In the genomic region with DNA sequence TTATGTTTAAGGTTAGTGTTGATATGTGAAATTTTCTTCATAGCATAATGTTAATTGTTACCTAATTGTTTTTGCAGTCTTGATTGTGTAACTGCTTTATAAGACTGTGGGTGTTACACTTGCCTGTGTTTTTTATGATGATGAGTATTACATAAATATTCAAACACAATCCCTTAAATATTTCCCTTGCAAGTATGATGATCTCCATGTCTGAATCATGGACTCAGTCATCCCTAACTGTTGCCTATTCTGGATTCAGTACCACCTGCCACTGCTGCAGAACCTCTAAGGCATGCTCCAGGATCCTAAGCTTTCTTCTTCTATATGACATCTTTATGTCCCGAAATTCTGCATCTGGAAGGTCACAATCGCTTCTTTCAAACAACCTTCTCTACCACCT, we compare ENCODE assay signal across 33 cellular contexts.
"Had no signal": no experiment of that assay in that cellular context is flagged by ENCODE, and none has a peak within 500 bp of the region (broad histone marks: within the 10 kb centered on the region; RNA-seq: fewer than 3 reads in every experiment).

No MANE protein-coding gene starts in this region.

- H3K4me3 ChIP-seq: ascending aorta, MG63, Peyer's patch, SJSA1 had no signal

- DNase-seq: activated CD4-positive, alpha-beta T cell treated with anti-CD3 and anti-CD28 coated beads, Interleukin-2, amount 10 ng/mL, durations not matched to agents 24 days and 14 days; activated CD4-positive, alpha-beta T cell treated with anti-CD3 and anti-CD28 coated beads, Interleukin-2, amount 50 U/mL, for 4 hours; activated CD8-positive, alpha-beta T cell treated with anti-CD3 and anti-CD28 coated beads for 36 hours; activated effector memory CD4-positive, alpha-beta T cell treated with anti-CD3 and anti-CD28 coated beads, Interleukin-2, amount 50 U/mL, for 16 hours; activated naive CD4-positive, alpha-beta T cell; activated naive CD4-positive, alpha-beta T cell treated with anti-CD3 and anti-CD28 coated beads, Interleukin-2, amount 50 U/mL, for 16 hours; activated naive CD8-positive, alpha-beta T cell treated with anti-CD3 and anti-CD28 coated beads for 36 hours; activated T-cell treated with anti-CD3 and anti-CD28 coated beads, Interleukin-2, amount 50 U/mL, for 1 hour; activated T-cell treated with anti-CD3 and anti-CD28 coated beads, Interleukin-2, amount 50 U/mL, for 72 hours; amygdala; caudate nucleus; cerebellar nuclear complex; MG63; MV-4-11; NCI-H1092; NCI-H146; NCI-H187; NCI-H2029 treated with DMSO at 0.1 percent for 48 hours; NCI-H2171 treated with DMSO at 0.1 percent for 48 hours; NCI-H2227 treated with DMSO at 0.1 percent for 48 hours; NCI-H446; NCI-H524; NK-92 treated with Interleukin-12 subunit alpha and Interleukin-12 subunit beta, amount 100 ng/mL, for 24 hours; PC-3; Peyer's patch; RPMI8226; SHP77 treated with DMSO at 0.1 percent for 48 hours; SK-N-SH had no signal

- H3K36me3 ChIP-seq: ascending aorta, MG63, Peyer's patch, SJSA1 had no signal

- H3K9me3 ChIP-seq: ascending aorta, MG63, Peyer's patch, SJSA1, SK-N-SH had no signal

- H3K9me3 Mint-ChIP-seq: activated CD4-positive, alpha-beta T cell treated with anti-CD3 and anti-CD28 coated beads, Interleukin-2, amount 10 ng/mL, durations not matched to agents 24 days and 14 days; activated CD8-positive, alpha-beta T cell treated with anti-CD3 and anti-CD28 coated beads for 36 hours; activated naive CD8-positive, alpha-beta T cell treated with anti-CD3 and anti-CD28 coated beads for 36 hours; activated T-helper 17 cell treated with anti-CD3 and anti-CD28 coated beads, Interleukin-2, amount 50 U/mL, for 72 hours; T-helper 1 cell treated with Interleukin-12 subunit alpha and Interleukin-12 subunit beta and Interleukin-4 antibody, amounts not matched to agents 30 μg/mL and 1 μg/mL, for 36 hours had no signal

- H3K4me1 ChIP-seq: ascending aorta, Peyer's patch, SJSA1 had no signal

- H3K27ac Mint-ChIP-seq: activated CD4-positive, alpha-beta T cell treated with anti-CD3 and anti-CD28 coated beads, Interleukin-2, amount 10 ng/mL, durations not matched to agents 24 days and 14 days; activated CD8-positive, alpha-beta T cell treated with anti-CD3 and anti-CD28 coated beads for 36 hours; activated naive CD8-positive, alpha-beta T cell treated with anti-CD3 and anti-CD28 coated beads for 36 hours; activated T-cell treated with anti-CD3 and anti-CD28 coated beads, Interleukin-2, amount 50 U/mL, for 72 hours; activated T-helper 17 cell treated with anti-CD3 and anti-CD28 coated beads, Interleukin-2, amount 50 U/mL, for 72 hours; T-helper 1 cell treated with Interleukin-12 subunit alpha and Interleukin-12 subunit beta and Interleukin-4 antibody, amounts not matched to agents 30 μg/mL and 1 μg/mL, for 36 hours; T-helper 2 cell treated with Interferon-gamma antibody and Interleukin-4, amounts not matched to agents 5 μg/mL and 100 μg/mL, for 36 hours had no signal

- H3K4me3 Mint-ChIP-seq: activated CD4-positive, alpha-beta T cell treated with anti-CD3 and anti-CD28 coated beads, Interleukin-2, amount 10 ng/mL, durations not matched to agents 24 days and 14 days; activated CD8-positive, alpha-beta T cell treated with anti-CD3 and anti-CD28 coated beads for 36 hours; activated naive CD8-positive, alpha-beta T cell treated with anti-CD3 and anti-CD28 coated beads for 36 hours; activated T-cell treated with anti-CD3 and anti-CD28 coated beads, Interleukin-2, amount 50 U/mL, for 72 hours; activated T-helper 17 cell treated with anti-CD3 and anti-CD28 coated beads, Interleukin-2, amount 50 U/mL, for 72 hours; T-helper 1 cell treated with Interleukin-12 subunit alpha and Interleukin-12 subunit beta and Interleukin-4 antibody, amounts not matched to agents 30 μg/mL and 1 μg/mL, for 36 hours; T-helper 2 cell treated with Interferon-gamma antibody and Interleukin-4, amounts not matched to agents 5 μg/mL and 100 μg/mL, for 36 hours had no signal

- H3K27me3 ChIP-seq: ascending aorta, MG63, Peyer's patch, SJSA1 had no signal

- H3K4me2 ChIP-seq: SK-N-SH had no signal

- H3K27ac ChIP-seq: ascending aorta, Peyer's patch, SJSA1 had no signal

- H3K4me1 Mint-ChIP-seq: activated CD4-positive, alpha-beta T cell treated with anti-CD3 and anti-CD28 coated beads, Interleukin-2, amount 10 ng/mL, durations not matched to agents 24 days and 14 days; activated naive CD8-positive, alpha-beta T cell treated with anti-CD3 and anti-CD28 coated beads for 36 hours; activated T-helper 17 cell treated with anti-CD3 and anti-CD28 coated beads, Interleukin-2, amount 50 U/mL, for 72 hours had no signal

- H3K36me3 Mint-ChIP-seq: activated naive CD8-positive, alpha-beta T cell treated with anti-CD3 and anti-CD28 coated beads for 36 hours had no signal

- H3K27me3 Mint-ChIP-seq: activated CD4-positive, alpha-beta T cell treated with anti-CD3 and anti-CD28 coated beads, Interleukin-2, amount 10 ng/mL, durations not matched to agents 24 days and 14 days; activated CD8-positive, alpha-beta T cell treated with anti-CD3 and anti-CD28 coated beads for 36 hours; activated naive CD8-positive, alpha-beta T cell treated with anti-CD3 and anti-CD28 coated beads for 36 hours had no signal

- H3K9ac ChIP-seq: SK-N-SH had no signal
